1 cellular context compared by ENCODE assay signal in the genomic region with DNA sequence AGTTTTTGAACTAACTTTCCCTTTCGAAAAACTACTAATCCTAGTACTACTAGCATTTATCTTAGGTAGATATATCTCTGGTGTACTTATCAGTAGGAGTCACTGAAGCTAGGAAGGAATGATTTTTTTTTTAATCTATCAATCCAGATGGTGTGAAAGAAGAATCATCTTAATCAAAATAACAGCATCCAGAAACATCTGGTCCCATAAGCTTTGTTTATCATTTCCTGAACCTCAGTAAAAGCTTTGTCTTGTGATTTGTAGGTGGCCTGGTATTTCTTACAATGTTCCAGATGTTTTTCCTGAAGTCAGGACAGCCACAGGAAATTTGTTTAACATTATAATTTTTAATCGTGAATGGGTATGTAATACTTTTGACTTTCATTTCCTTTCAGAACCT.
TF ChIP-seq lines count a peak whose summit lies in the region.

No MANE protein-coding gene starts in this region.

TF ChIP-seq in IMR-90, 13 proteins besides CTCF, POLR2A, EP300 and RAD21:
- no peak for TF ChIP-seq MXI1 (IDR thresholded peaks at IDR 0.05; ENCODE audit: borderline replicate concordance, low read depth, low read length)
- TF ChIP-seq CHD1 (IDR thresholded peaks at IDR 0.05; ENCODE audit: low read depth, low read length) = no peak
- no peak for TF ChIP-seq RCOR1 (IDR thresholded peaks at IDR 0.05; ENCODE audit: insufficient replicate concordance, low read length)
- TF ChIP-seq, protein P1, sequence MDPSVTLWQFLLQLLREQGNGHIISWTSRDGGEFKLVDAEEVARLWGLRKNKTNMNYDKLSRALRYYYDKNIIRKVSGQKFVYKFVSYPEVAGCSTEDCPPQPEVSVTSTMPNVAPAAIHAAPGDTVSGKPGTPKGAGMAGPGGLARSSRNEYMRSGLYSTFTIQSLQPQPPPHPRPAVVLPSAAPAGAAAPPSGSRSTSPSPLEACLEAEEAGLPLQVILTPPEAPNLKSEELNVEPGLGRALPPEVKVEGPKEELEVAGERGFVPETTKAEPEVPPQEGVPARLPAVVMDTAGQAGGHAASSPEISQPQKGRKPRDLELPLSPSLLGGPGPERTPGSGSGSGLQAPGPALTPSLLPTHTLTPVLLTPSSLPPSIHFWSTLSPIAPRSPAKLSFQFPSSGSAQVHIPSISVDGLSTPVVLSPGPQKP (IDR thresholded peaks at IDR 0.05; ENCODE audit: borderline replicate concordance, low read depth, low read length) = no peak
- no peak for TF ChIP-seq RFX5 (IDR thresholded peaks at IDR 0.05; ENCODE audit: low read depth, low read length)
- no peak for TF ChIP-seq NFE2L2 (IDR thresholded peaks at IDR 0.05; ENCODE audit: low read depth, low read length)
- no peak for TF ChIP-seq FOS (IDR thresholded peaks at IDR 0.05; ENCODE audit: low read depth, low read length)
- no peak for TF ChIP-seq CEBPB (IDR thresholded peaks at IDR 0.05; ENCODE audit: low read depth, low read length)
- TF ChIP-seq MAFK (IDR thresholded peaks at IDR 0.05; ENCODE audit: low read depth, low read length) = no peak
- TF ChIP-seq, protein P2, sequence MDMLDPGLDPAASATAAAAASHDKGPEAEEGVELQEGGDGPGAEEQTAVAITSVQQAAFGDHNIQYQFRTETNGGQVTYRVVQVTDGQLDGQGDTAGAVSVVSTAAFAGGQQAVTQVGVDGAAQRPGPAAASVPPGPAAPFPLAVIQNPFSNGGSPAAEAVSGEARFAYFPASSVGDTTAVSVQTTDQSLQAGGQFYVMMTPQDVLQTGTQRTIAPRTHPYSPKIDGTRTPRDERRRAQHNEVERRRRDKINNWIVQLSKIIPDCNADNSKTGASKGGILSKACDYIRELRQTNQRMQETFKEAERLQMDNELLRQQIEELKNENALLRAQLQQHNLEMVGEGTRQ (IDR thresholded peaks at IDR 0.05; ENCODE audit: low read depth, low read length) = no peak
- TF ChIP-seq BHLHE40 (IDR thresholded peaks at IDR 0.05; ENCODE audit: low read depth, low read length) = no peak
- TF ChIP-seq SMC3 (IDR thresholded peaks at IDR 0.05; ENCODE audit: low read depth, low read length) = no peak
- TF ChIP-seq MAZ (IDR thresholded peaks at IDR 0.05; ENCODE audit: borderline replicate concordance, low read depth, low read length) = no peak
